In genomic region chr2:65311049-65311448, GRCh38 we compare ENCODE assay signal across 13 cellular contexts.
"Had no signal": no experiment of that assay in that cellular context is flagged by ENCODE, and none has a peak within 500 bp of the region (broad histone marks: within the 10 kb centered on the region; RNA-seq: fewer than 3 reads in every experiment).

No MANE protein-coding gene starts in this region.

- H3K4me1 Mint-ChIP-seq: activated CD8-positive, alpha-beta memory T cell treated with anti-CD3 and anti-CD28 coated beads, Interleukin-2, amount 10 ng/mL, durations not matched to agents 7 days and 5 days; neural progenitor cell; stimulated activated memory B cell treated with anti-CD40 and anti-IgM and Interleukin-4, amounts not matched to agents 10 μg/mL and 1 μg/mL and 100 μg/mL, for 72 hours; T-helper 17 cell had no signal

- H3K4me2 ChIP-seq: neural progenitor cell had no signal

- H3K27me3 ChIP-seq: neural progenitor cell, ovary, transverse colon had no signal

- H2AFZ ChIP-seq: neural progenitor cell had no signal

- H3K9me3 Mint-ChIP-seq: activated CD4-positive, alpha-beta memory T cell treated with anti-CD3 and anti-CD28 coated beads for 36 hours; activated naive CD4-positive, alpha-beta T cell treated with anti-CD3 and anti-CD28 coated beads, Interleukin-2, amount 10 ng/mL, durations not matched to agents 7 days and 5 days; activated T-helper 2 cell treated with anti-CD3 and anti-CD28 coated beads, Interferon-gamma antibody, Interleukin-2, Interleukin-4, amounts not matched to agents 10 μg/mL and 5 μg/mL and 100 μg/mL, durations not matched to agents 14 hours and 24 hours and 36 hours; neural progenitor cell; stimulated activated memory B cell treated with anti-CD40 and anti-IgM and Interleukin-4, amounts not matched to agents 10 μg/mL and 1 μg/mL and 100 μg/mL, for 72 hours had no signal

- DNase-seq: activated CD4-positive, alpha-beta memory T cell treated with anti-CD3 and anti-CD28 coated beads for 36 hours; activated CD8-positive, alpha-beta memory T cell treated with anti-CD3 and anti-CD28 coated beads, Interleukin-2, amount 10 ng/mL, durations not matched to agents 7 days and 5 days; activated naive CD4-positive, alpha-beta T cell treated with anti-CD3 and anti-CD28 coated beads, Interleukin-2, amount 10 ng/mL, durations not matched to agents 7 days and 5 days; activated T-cell treated with anti-CD3 and anti-CD28 coated beads, Interleukin-2, amount 50 U/mL, for 1 hour; erythroblast; stimulated activated CD4-positive, alpha-beta T cell treated with anti-CD3 and anti-CD28 coated beads, Interleukin-2, amount 100 ng/mL, for 48 hours; T-helper 17 cell; transverse colon; WERI-Rb-1 had no signal

- H3K4me1 ChIP-seq: neural progenitor cell had no signal

- H3K27ac Mint-ChIP-seq: activated CD4-positive, alpha-beta memory T cell treated with anti-CD3 and anti-CD28 coated beads for 36 hours; activated CD8-positive, alpha-beta memory T cell treated with anti-CD3 and anti-CD28 coated beads, Interleukin-2, amount 10 ng/mL, durations not matched to agents 7 days and 5 days; activated naive CD4-positive, alpha-beta T cell treated with anti-CD3 and anti-CD28 coated beads, Interleukin-2, amount 10 ng/mL, durations not matched to agents 7 days and 5 days; activated T-helper 2 cell treated with anti-CD3 and anti-CD28 coated beads, Interferon-gamma antibody, Interleukin-2, Interleukin-4, amounts not matched to agents 10 μg/mL and 5 μg/mL and 100 μg/mL, durations not matched to agents 14 hours and 24 hours and 36 hours; stimulated activated memory B cell treated with anti-CD40 and anti-IgM and Interleukin-4, amounts not matched to agents 10 μg/mL and 1 μg/mL and 100 μg/mL, for 72 hours; T-helper 17 cell had no signal

- H3K36me3 ChIP-seq: neural progenitor cell, ovary had no signal

- H3K27ac ChIP-seq: neural progenitor cell, WERI-Rb-1 had no signal

- H3K36me3 Mint-ChIP-seq: activated CD8-positive, alpha-beta memory T cell treated with anti-CD3 and anti-CD28 coated beads, Interleukin-2, amount 10 ng/mL, durations not matched to agents 7 days and 5 days had no signal

- H3K4me3 ChIP-seq: neural progenitor cell, ovary, transverse colon had no signal

- H3K9me3 ChIP-seq: ovary, transverse colon had no signal

- H3K9ac ChIP-seq: neural progenitor cell had no signal

- H3K4me3 Mint-ChIP-seq: activated CD4-positive, alpha-beta memory T cell treated with anti-CD3 and anti-CD28 coated beads for 36 hours; activated CD8-positive, alpha-beta memory T cell treated with anti-CD3 and anti-CD28 coated beads, Interleukin-2, amount 10 ng/mL, durations not matched to agents 7 days and 5 days; activated naive CD4-positive, alpha-beta T cell treated with anti-CD3 and anti-CD28 coated beads, Interleukin-2, amount 10 ng/mL, durations not matched to agents 7 days and 5 days; neural progenitor cell; stimulated activated memory B cell treated with anti-CD40 and anti-IgM and Interleukin-4, amounts not matched to agents 10 μg/mL and 1 μg/mL and 100 μg/mL, for 72 hours; T-helper 17 cell had no signal

- ATAC-seq: activated CD8-positive, alpha-beta memory T cell treated with anti-CD3 and anti-CD28 coated beads, Interleukin-2, amount 10 ng/mL, durations not matched to agents 7 days and 5 days; stimulated activated memory B cell treated with anti-CD40 and anti-IgM and Interleukin-4, amounts not matched to agents 10 μg/mL and 1 μg/mL and 100 μg/mL, for 72 hours; T-helper 17 cell had no signal

- H3K27me3 Mint-ChIP-seq: activated CD4-positive, alpha-beta memory T cell treated with anti-CD3 and anti-CD28 coated beads for 36 hours; activated naive CD4-positive, alpha-beta T cell treated with anti-CD3 and anti-CD28 coated beads, Interleukin-2, amount 10 ng/mL, durations not matched to agents 7 days and 5 days; T-helper 17 cell had no signal
